ENCODE assay signal across 23 cellular contexts in genomic region chr22:29476116-29476515, GRCh38. TPM values are rescaled to one million over a fixed set of nuclear protein-coding genes. Genes with fewer than 3 reads are reported as not detected.
DNase-seq lines count a peak whose midpoint lies in the region; ATAC-seq and TF ChIP-seq lines count a peak whose summit lies in the region.
"Had no signal": no experiment of that assay in that cellular context is flagged by ENCODE, and none has a peak within 500 bp of the region (broad histone marks: within the 10 kb centered on the region; RNA-seq: fewer than 3 reads in every experiment).

No MANE protein-coding gene starts in this region.

- ATAC-seq in SK-N-SH treated with all-trans-retinoic acid at 6 μM for 48 hours (no peak), GM18873 (IDR thresholded peaks at IDR 0.05; ENCODE audit: low FRiP score, unreplicated experiment) (no peak)
- ATAC-seq: T-cell, upper lobe of right lung had no signal

- CTCF ChIA-PET in SK-N-SH (lab: Yijun Ruan, JAX), result no interaction called here

- 54% methylated on average over 5 of the region's 6 CpGs for WGBS in SK-N-SH (ENCODE audit: low lambda C conversion rate)
- 72 to 78% methylated on average over 4 to 6 of the region's 6 CpGs for WGBS in endodermal cell (ENCODE audit: insufficient coverage in 1 of 2, insufficient read length in 1 of 2), 2 experiments
- WGBS in H9 (ENCODE audit: extremely low coverage, insufficient read length, low lambda C conversion rate), result no CpG with 5 or more reads among the region's 6 CpGs

- TF ChIP-seq CTCF in SK-N-SH (IDR thresholded peaks at IDR 0.05), result no peak
- TF ChIP-seq CTCF in OCI-LY3 (IDR thresholded peaks at IDR 0.05; ENCODE audit: low read depth, low read length), result no peak
- no peak for TF ChIP-seq CTCF in endodermal cell (conservative IDR thresholded peaks at IDR 0.05)
- no peak for TF ChIP-seq CTCF in H9 (conservative IDR thresholded peaks at IDR 0.05)

- TF ChIP-seq EP300 in SK-N-SH (IDR thresholded peaks at IDR 0.05; ENCODE audit: borderline replicate concordance in 1 of 2, low read depth in 1 of 2, low read length in 1 of 2), result no peak

- H3K27ac Mint-ChIP-seq in endodermal cell (no peak overlapping the region), H9 (no peak overlapping the region)
- H3K27ac Mint-ChIP-seq: activated CD4-positive, alpha-beta T cell treated with anti-CD3 and anti-CD28 coated beads, Interleukin-2, amount 10 ng/mL, durations not matched to agents 24 days and 14 days; activated T-helper 2 cell treated with anti-CD3 and anti-CD28 coated beads, Interferon-gamma antibody, Interleukin-2, Interleukin-4, amounts not matched to agents 10 μg/mL and 5 μg/mL and 100 μg/mL, durations not matched to agents 14 hours and 24 hours and 36 hours; T-cell had no signal

- no peaks in the 10 kb centered on the region for H3K36me3 Mint-ChIP-seq in endodermal cell (ENCODE audit: low read depth)
- no peaks in the 10 kb centered on the region; a peak in 1 of 7 replicates for H3K36me3 Mint-ChIP-seq in H9 (ENCODE audit: insufficient read depth in 1 of 3, low read depth in 3 of 3)
- H3K36me3 Mint-ChIP-seq: T-cell had no signal

- no peak overlapping the region for H3K4me2 ChIP-seq in SK-N-SH
- peak overlapping the region; percentile 68 for H3K4me2 ChIP-seq in OCI-LY3 (ENCODE audit: low read length)
- no peak overlapping the region for H3K4me2 ChIP-seq in H9 (ENCODE audit: insufficient read depth, insufficient read length, low read length)
- H3K4me2 ChIP-seq: smooth muscle cell had no signal

- peaks cover 9% of the 10 kb centered on the region; the same call in 1 of the 2 replicates for H3K27me3 ChIP-seq in SK-N-SH (ENCODE audit: insufficient read depth)
- peaks cover 56% of the 10 kb centered on the region for H3K27me3 ChIP-seq in OCI-LY3 (ENCODE audit: low read depth, low read length)
- H3K27me3 ChIP-seq in endodermal cell (ENCODE audit: control insufficient read depth, insufficient read depth, low read length, poor library complexity, severe bottlenecking), result peaks cover 46% of the 10 kb centered on the region
- H3K27me3 ChIP-seq in H9 (ENCODE audit: insufficient read depth, low read length), result peaks cover 24% of the 10 kb centered on the region

- H3K79me1 ChIP-seq in H9 (ENCODE audit: insufficient read depth, low read depth, low read length, poor library complexity, severe bottlenecking), result no peaks in the 10 kb centered on the region

- DNase-seq in SK-N-SH, result no peak
- DNase-seq in endodermal cell, result peak; percentile 58
- DNase-seq in activated CD4-positive, alpha-beta T cell treated with anti-CD3 and anti-CD28 coated beads for 1 hour, result no peak
- DNase-seq in H9, result no peak
- no peak for DNase-seq in NCI-H748 (lab: John Stamatoyannopoulos, UW; ENCODE audit: unreplicated experiment)
- DNase-seq: activated CD4-positive, alpha-beta T cell treated with anti-CD3 and anti-CD28 coated beads, Interleukin-2, amount 10 ng/mL, durations not matched to agents 24 days and 14 days; GDM1; NCI-H1417; NCI-H524 treated with DMSO at 0.1 percent for 48 hours; SHP77 treated with DMSO at 0.1 percent for 48 hours; stimulated activated CD4-positive, alpha-beta T cell treated with anti-CD3 and anti-CD28 coated beads, Interleukin-4, amount 100 ng/mL, for 24 hours; T-cell; upper lobe of right lung had no signal

- peaks cover 3% of the 10 kb centered on the region for H3K23me2 ChIP-seq in H9 (ENCODE audit: insufficient read length, low read depth, low read length, poor library complexity, severe bottlenecking)

- POLR2A ChIA-PET in SK-N-SH (lab: Yijun Ruan, JAX), result no interaction called here

- no peak overlapping the region for H3K14ac ChIP-seq in H9 (ENCODE audit: insufficient read depth, low read length)

- H3K4me1 Mint-ChIP-seq in endodermal cell (peaks cover 5% of the 10 kb centered on the region), H9 (peaks cover 26 to 31% of the 10 kb centered on the region in 2 experiments)

- no peaks in the 10 kb centered on the region for H3K9me3 ChIP-seq in SK-N-SH
- no peaks in the 10 kb centered on the region for H3K9me3 ChIP-seq in OCI-LY3 (ENCODE audit: insufficient read depth, low read length)
- no peaks in the 10 kb centered on the region for H3K9me3 ChIP-seq in endodermal cell (ENCODE audit: control insufficient read depth, low read length)
- no peaks in the 10 kb centered on the region for H3K9me3 ChIP-seq in H9 (ENCODE audit: control insufficient read depth, low read depth, low read length)
- H3K9me3 ChIP-seq: upper lobe of right lung had no signal

- H3K9me3 Mint-ChIP-seq in endodermal cell (peaks cover 5% of the 10 kb centered on the region), H9 (peaks cover 3 to 4% of the 10 kb centered on the region in 2 experiments; a peak in 4 of 5 replicates)
- H3K9me3 Mint-ChIP-seq: activated T-helper 2 cell treated with anti-CD3 and anti-CD28 coated beads, Interferon-gamma antibody, Interleukin-2, Interleukin-4, amounts not matched to agents 10 μg/mL and 5 μg/mL and 100 μg/mL, durations not matched to agents 14 hours and 24 hours and 36 hours; T-cell had no signal

- no peak overlapping the region for H2AFZ ChIP-seq in SK-N-SH (ENCODE audit: low read depth)
- H2AFZ ChIP-seq in OCI-LY3 (ENCODE audit: low read depth, low read length), result no peak overlapping the region
- no peak overlapping the region for H2AFZ ChIP-seq in H9 (ENCODE audit: low read length)

- H3K4me1 ChIP-seq in SK-N-SH (ENCODE audit: control insufficient read depth in 1 of 2, insufficient read depth in 2 of 2, low read depth in 1 of 2, low read length in 1 of 2) (peaks cover 0 to 27% of the 10 kb centered on the region in 2 experiments; a peak in 1 of 4 replicates), OCI-LY3 (ENCODE audit: low read length) (peaks cover 23% of the 10 kb centered on the region), endodermal cell (ENCODE audit: control insufficient read depth, insufficient read depth, low read length) (no peaks in the 10 kb centered on the region), H9 (ENCODE audit: insufficient read depth, low read length) (peaks cover 2% of the 10 kb centered on the region; the same call in 1 of the 2 replicates)

- H3K27me3 Mint-ChIP-seq in endodermal cell (ENCODE audit: insufficient read depth) (peaks cover 52% of the 10 kb centered on the region), H9 (ENCODE audit: low read depth) (peaks cover 94% of the 10 kb centered on the region)

- H3K27ac ChIP-seq in SK-N-SH (ENCODE audit: low read depth in 2 of 2, low read length in 1 of 2) (no peak overlapping the region), OCI-LY3 (ENCODE audit: low read length) (no peak overlapping the region), endodermal cell (ENCODE audit: low read depth, low read length) (no peak overlapping the region), H9 (ENCODE audit: insufficient read length, low read depth, low read length) (no peak overlapping the region)
- H3K27ac ChIP-seq: C4-2B, coronary artery, upper lobe of right lung had no signal

- no peak overlapping the region for H3K4me3 ChIP-seq in SK-N-SH (ENCODE audit: low read depth in 2 of 2, low read length in 1 of 2)
- H3K4me3 ChIP-seq in OCI-LY3 (ENCODE audit: low read length), result peak overlapping the region; percentile 52
- no peak overlapping the region for H3K4me3 ChIP-seq in endodermal cell (ENCODE audit: low read length)
- H3K4me3 ChIP-seq: coronary artery, smooth muscle cell, upper lobe of right lung had no signal

- H4K5ac ChIP-seq in H9 (ENCODE audit: insufficient read length, low read depth, low read length), result no peak overlapping the region

- H3K4me3 Mint-ChIP-seq in endodermal cell (no peak overlapping the region), H9 (no peak overlapping the region)
- H3K4me3 Mint-ChIP-seq: activated CD4-positive, alpha-beta T cell treated with anti-CD3 and anti-CD28 coated beads, Interleukin-2, amount 10 ng/mL, durations not matched to agents 24 days and 14 days; T-cell had no signal

- no peak overlapping the region for H4K91ac ChIP-seq in H9 (ENCODE audit: insufficient read length, low read depth, low read length)

- H2BK12ac ChIP-seq in H9 (ENCODE audit: insufficient read length, low read depth, low read length), result no peak overlapping the region

- H4K8ac ChIP-seq in H9 (replicated peaks; ENCODE audit: insufficient read length, low read depth, low read length), result no peak overlapping the region

- H2AK5ac ChIP-seq in H9 (ENCODE audit: insufficient read length, low read length), result no peak overlapping the region

- no peaks in the 10 kb centered on the region for H3F3A ChIP-seq in SK-N-SH (replicated peaks; ENCODE audit: insufficient read depth)

- no peak overlapping the region for H2BK15ac ChIP-seq in H9 (ENCODE audit: low read depth, low read length)

- H3K18ac ChIP-seq in H9 (ENCODE audit: insufficient read length, low read depth, low read length), result no peak overlapping the region

- 0 out of 2 replicates have a peak, but pooled peaks cover 5% of the 10 kb centered on the region for H4K20me1 ChIP-seq in SK-N-SH (ENCODE audit: insufficient read depth)
- peaks cover 18% of the 10 kb centered on the region; the same call in 1 of the 2 replicates for H4K20me1 ChIP-seq in OCI-LY3 (ENCODE audit: insufficient read depth, low read length)
- no peaks in the 10 kb centered on the region for H4K20me1 ChIP-seq in H9 (ENCODE audit: control insufficient read depth, insufficient read depth, insufficient read length)

- H3K4ac ChIP-seq in H9 (ENCODE audit: low read depth, low read length), result no peak overlapping the region

- H3K9me2 ChIP-seq in SK-N-SH, result no peaks in the 10 kb centered on the region

- H3K36me3 ChIP-seq in SK-N-SH (replicated peaks in 1 of 2; ENCODE audit: control insufficient read depth in 1 of 2, insufficient read depth in 2 of 2, low read length in 1 of 2) (no peaks in the 10 kb centered on the region), OCI-LY3 (replicated peaks; ENCODE audit: low read depth, low read length) (no peaks in the 10 kb centered on the region), endodermal cell (ENCODE audit: control insufficient read depth, insufficient read depth, low read length) (no peaks in the 10 kb centered on the region)
- H3K36me3 ChIP-seq: upper lobe of right lung had no signal

- no peak overlapping the region for H2BK5ac ChIP-seq in H9 (ENCODE audit: insufficient read length, low read length)

- no peak overlapping the region for H2BK120ac ChIP-seq in H9 (ENCODE audit: low read depth, low read length, poor library complexity, severe bottlenecking)

- TF ChIP-seq RAD21 in SK-N-SH (IDR thresholded peaks at IDR 0.05; ENCODE audit: low read length), result no peak

- H3K79me2 ChIP-seq in SK-N-SH (ENCODE audit: insufficient read depth) (no peaks in the 10 kb centered on the region), OCI-LY3 (ENCODE audit: low read length) (no peaks in the 10 kb centered on the region), H9 (ENCODE audit: insufficient read depth, low read length) (no peaks in the 10 kb centered on the region)

- H3K23ac ChIP-seq in H9 (ENCODE audit: insufficient read length, low read depth, low read length), result no peak overlapping the region

- no peak overlapping the region for H2BK20ac ChIP-seq in H9 (ENCODE audit: low read depth, low read length, poor library complexity, severe bottlenecking)

- H3T11ph ChIP-seq in H9 (ENCODE audit: low read length), result no peak overlapping the region

- H3K9ac ChIP-seq in SK-N-SH (no peak overlapping the region), OCI-LY3 (ENCODE audit: low read length) (no peak overlapping the region), endodermal cell (ENCODE audit: extremely low read depth, low read length, poor library complexity, severe bottlenecking) (no peak overlapping the region), H9 (ENCODE audit: extremely low read depth, insufficient read length, low read length) (no peak overlapping the region)

- no peak overlapping the region for H3K56ac ChIP-seq in H9 (ENCODE audit: insufficient read length, low read depth, low read length)

RNA-seq across cellular contexts. Expression of gene NEFH, which starts 3.9 kb away (rescaled TPM):
- 3.5 TPM in 2 replicates for polyA plus RNA-seq in SK-N-SH (2012; rRNA removed)
- polyA plus RNA-seq in SK-N-SH (2012; cell fraction: cytosol; rRNA removed), result 4.2 and 4.3 TPM in 2 replicates
- 0.72 and 1.1 TPM in 2 replicates for polyA plus RNA-seq in SK-N-SH (2012; cell fraction: nucleus; rRNA removed)
- total RNA-seq in endodermal cell, result 1 to 10 TPM in 1 of 2 donors, under 1 TPM in 1; 0.92 to 1.7 TPM
- polyA plus RNA-seq in endodermal cell (2013, experiment 1 of 2), result 1.8 TPM
- polyA plus RNA-seq in endodermal cell (2013, experiment 2 of 2), result 1.9 TPM
- 5.7 and 5.8 TPM in 2 replicates for total RNA-seq in H9 (2021)
- total RNA-seq: A172, lung microvascular endothelial cell, smooth muscle cell had no signal

RNA-seq across cellular contexts. Expression of gene RFPL1, which starts 37.7 kb away (rescaled TPM):
- polyA plus RNA-seq in SK-N-SH (2012; rRNA removed), result not detected in 2 replicates
- polyA plus RNA-seq in SK-N-SH (2012; cell fraction: cytosol; rRNA removed), result not detected in 2 replicates
- not detected in 2 replicates for polyA plus RNA-seq in SK-N-SH (2012; cell fraction: nucleus; rRNA removed)
- total RNA-seq in endodermal cell (not detected), H9 (2021) (not detected in 2 replicates)
- not detected for polyA plus RNA-seq in endodermal cell (2013, experiment 1 of 2)
- polyA plus RNA-seq in endodermal cell (2013, experiment 2 of 2), result not detected
- total RNA-seq: A172; activated CD4-positive, alpha-beta T cell treated with anti-CD3 and anti-CD28 coated beads, Interleukin-2, amount 10 ng/mL, durations not matched to agents 24 days and 14 days; activated T-helper 2 cell treated with anti-CD3 and anti-CD28 coated beads, Interferon-gamma antibody, Interleukin-2, Interleukin-4, amounts not matched to agents 10 μg/mL and 5 μg/mL and 100 μg/mL, durations not matched to agents 14 hours and 24 hours and 36 hours; bronchial epithelial cell; lung microvascular endothelial cell; smooth muscle cell; upper lobe of right lung had no signal
